Comparison of ENCODE assay signal across 9 cellular contexts in the genomic region with DNA sequence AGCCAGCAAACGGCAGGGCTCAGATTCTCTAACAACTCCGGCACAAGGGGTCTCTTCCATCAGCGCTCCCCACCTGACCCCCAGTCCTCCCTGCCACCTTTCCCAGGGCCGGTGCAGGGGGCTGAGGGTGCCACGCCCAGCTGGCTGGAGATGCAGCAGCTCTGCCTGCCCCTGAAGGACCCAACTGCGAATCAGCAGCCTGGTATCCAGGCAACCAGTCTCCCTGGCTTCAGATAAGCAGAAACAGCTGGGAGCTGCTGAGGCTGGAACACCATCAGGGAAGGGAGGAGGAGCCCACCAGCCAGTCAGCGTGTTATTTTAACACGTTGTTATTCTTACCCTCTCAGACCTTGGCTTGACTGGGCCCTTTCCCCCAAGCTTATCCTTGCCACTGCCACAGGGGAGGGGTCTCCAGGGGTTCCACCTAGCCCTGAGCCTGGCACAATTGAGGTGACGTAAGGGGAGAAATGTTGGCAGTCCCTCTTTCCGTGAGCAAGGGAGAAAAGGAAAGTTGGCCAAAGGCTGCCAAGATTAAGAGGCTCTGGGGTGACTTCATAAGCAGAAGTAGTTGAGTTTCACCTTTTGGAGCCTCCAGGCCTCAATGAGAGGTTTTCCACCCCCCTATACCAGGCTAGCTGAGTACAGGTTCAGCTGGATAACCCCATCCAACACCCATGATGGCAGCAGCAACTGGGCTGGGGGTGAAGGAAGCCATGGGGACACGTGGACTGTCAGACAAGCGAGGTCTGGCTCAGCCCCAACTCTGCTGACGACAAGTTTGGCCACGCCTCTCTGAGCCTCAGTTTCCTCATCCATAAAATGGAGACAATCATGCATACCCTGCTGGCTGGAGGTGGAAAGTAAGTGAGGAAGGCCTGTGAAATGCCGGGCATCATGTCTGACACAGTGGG.
A peak's percentile ranks its signal among the peaks of the same experiment; 100 is the strongest.
DNase-seq lines count a peak whose midpoint lies in the region; ATAC-seq, FAIRE-seq and TF ChIP-seq lines count a peak whose summit lies in the region.
"Had no signal": no experiment of that assay in that cellular context is flagged by ENCODE, and none has a peak within 500 bp of the region (broad histone marks: within the 10 kb centered on the region; RNA-seq: fewer than 3 reads in every experiment).

No MANE protein-coding gene starts in this region.

- peaks cover 36% of the 10 kb centered on the region for H3K4me1 ChIP-seq in ectodermal cell (ENCODE audit: control insufficient read depth, insufficient read depth, low read length)
- peaks cover 0 to 11% of the 10 kb centered on the region in 2 donors for H3K4me1 ChIP-seq in naive thymus-derived CD4-positive, alpha-beta T cell (ENCODE audit: control insufficient read depth in 2 of 2, insufficient read depth in 2 of 2, low read length in 2 of 2)

- no peaks in the 10 kb centered on the region for H3K9me3 ChIP-seq in ectodermal cell (ENCODE audit: control insufficient read depth, low read length)
- H3K9me3 ChIP-seq in naive thymus-derived CD4-positive, alpha-beta T cell (ENCODE audit: control insufficient read depth in 2 of 3, low read length in 3 of 3), result no peaks in the 10 kb centered on the region

- DNase-seq in D721Med (ENCODE audit: insufficient read length, low spot score) (peak; percentile 94), NCI-H2196 treated with DMSO at 0.1 percent for 48 hours (lab: John Stamatoyannopoulos, UW; ENCODE audit: unreplicated experiment) (peak; percentile 29)
- no peak for DNase-seq in naive thymus-derived CD4-positive, alpha-beta T cell

- POLR2A ChIA-PET in naive thymus-derived CD4-positive, alpha-beta T cell (lab: Charles Lee), result interaction anchor here (0.7 to 0.9 kb wide), 3 partner anchors 91 to 1520 kb away, joined by 3 to 6 read pairs (median 6); no protein-coding TSS in a partner anchor

- H3K36me3 Mint-ChIP-seq in nephron (ENCODE audit: low read depth), result no peaks in the 10 kb centered on the region
- no peaks in the 10 kb centered on the region for H3K36me3 Mint-ChIP-seq in naive thymus-derived CD4-positive, alpha-beta T cell

- H3K4me3 ChIP-seq in ectodermal cell (ENCODE audit: insufficient read depth, low read depth, low read length), result no peak overlapping the region
- H3K4me3 ChIP-seq in naive thymus-derived CD4-positive, alpha-beta T cell (ENCODE audit: low read length), result no peak overlapping the region

- H3K4me1 Mint-ChIP-seq in nephron, result peaks cover 74% of the 10 kb centered on the region
- H3K4me1 Mint-ChIP-seq in naive thymus-derived CD4-positive, alpha-beta T cell, result peaks cover 7 to 20% (median 15%) of the 10 kb centered on the region in 7 donors

- no peaks in the 10 kb centered on the region for H3K36me3 ChIP-seq in ectodermal cell (ENCODE audit: control insufficient read depth, insufficient read depth, low read length)
- H3K36me3 ChIP-seq in naive thymus-derived CD4-positive, alpha-beta T cell (ENCODE audit: control insufficient read depth in 2 of 3, insufficient read depth in 3 of 3, low read length in 3 of 3), result no peaks in the 10 kb centered on the region

- ATAC-seq in GM21447 (IDR thresholded peaks at IDR 0.05; ENCODE audit: unreplicated experiment) (no peak), HG02763 (IDR thresholded peaks at IDR 0.05; ENCODE audit: unreplicated experiment) (no peak), GM21390 (IDR thresholded peaks at IDR 0.05; ENCODE audit: unreplicated experiment) (no peak)
- no peak for ATAC-seq in naive thymus-derived CD4-positive, alpha-beta T cell

- H3K27ac ChIP-seq in ectodermal cell (ENCODE audit: insufficient read depth, low read depth, low read length, poor library complexity, severe bottlenecking), result peak overlapping the region; percentile 69
- H3K27ac ChIP-seq in naive thymus-derived CD4-positive, alpha-beta T cell (ENCODE audit: low read depth, low read length), result no peak overlapping the region

- intact Hi-C loops in naive thymus-derived CD4-positive, alpha-beta T cell (cut with micrococcal nuclease), result no loop called here

- H3K27me3 Mint-ChIP-seq in nephron (ENCODE audit: low read depth), result no peaks in the 10 kb centered on the region
- H3K27me3 Mint-ChIP-seq in naive thymus-derived CD4-positive, alpha-beta T cell, result no peaks in the 10 kb centered on the region

- H3K4me3 Mint-ChIP-seq in nephron, result peak overlapping the region in 2 of 3 experiments; percentile 46 to 67
- H3K4me3 Mint-ChIP-seq in naive thymus-derived CD4-positive, alpha-beta T cell, result no peak overlapping the region

- FAIRE-seq in D721Med (lab: Jason Lieb, UNC), result peak; percentile 77
- FAIRE-seq: frontal cortex had no signal

- H3K27ac Mint-ChIP-seq in nephron, result peak overlapping the region; percentile 82 to 94 (median 93)
- no peak overlapping the region for H3K27ac Mint-ChIP-seq in naive thymus-derived CD4-positive, alpha-beta T cell

- WGBS in ectodermal cell, 2 experiments, result 63 to 68% methylated on average over 15 of the region's 15 CpGs

- H3K9me3 Mint-ChIP-seq in nephron, result no peaks in the 10 kb centered on the region
- H3K9me3 Mint-ChIP-seq in naive thymus-derived CD4-positive, alpha-beta T cell, result no peaks in the 10 kb centered on the region

- no peaks in the 10 kb centered on the region for H3K27me3 ChIP-seq in ectodermal cell (ENCODE audit: control insufficient read depth, insufficient read depth, low read length, poor library complexity, severe bottlenecking)
- no peaks in the 10 kb centered on the region for H3K27me3 ChIP-seq in naive thymus-derived CD4-positive, alpha-beta T cell (ENCODE audit: control insufficient read depth in 2 of 2, insufficient read depth in 2 of 2, low read length in 2 of 2)

- TF ChIP-seq CTCF in D721Med (IDR thresholded peaks at IDR 0.05; ENCODE audit: insufficient read depth, missing control alignments), result no peak
- TF ChIP-seq CTCF in nephron (IDR thresholded peaks at IDR 0.05; ENCODE audit: unreplicated experiment in 3 of 3), result no peak

- CTCF ChIA-PET in naive thymus-derived CD4-positive, alpha-beta T cell (lab: Charles Lee), result no interaction called here

Comparison
In these comparisons a context has a peak if more than half of its experiments do, and no peak if none do; other contexts are left out.
1. DNase-seq: peak in D721Med (single experiment) and NCI-H2196 treated with DMSO at 0.1 percent for 48 hours (single experiment); none in naive thymus-derived CD4-positive, alpha-beta T cell (0 of 9).
2. H3K27ac Mint-ChIP-seq: peak in nephron (3 of 3); none in naive thymus-derived CD4-positive, alpha-beta T cell (0 of 9).
3. H3K4me3 Mint-ChIP-seq: peak in nephron (2 of 3); none in naive thymus-derived CD4-positive, alpha-beta T cell (0 of 10).